ENCODE assay signal across 8 cellular contexts in the genomic region with DNA sequence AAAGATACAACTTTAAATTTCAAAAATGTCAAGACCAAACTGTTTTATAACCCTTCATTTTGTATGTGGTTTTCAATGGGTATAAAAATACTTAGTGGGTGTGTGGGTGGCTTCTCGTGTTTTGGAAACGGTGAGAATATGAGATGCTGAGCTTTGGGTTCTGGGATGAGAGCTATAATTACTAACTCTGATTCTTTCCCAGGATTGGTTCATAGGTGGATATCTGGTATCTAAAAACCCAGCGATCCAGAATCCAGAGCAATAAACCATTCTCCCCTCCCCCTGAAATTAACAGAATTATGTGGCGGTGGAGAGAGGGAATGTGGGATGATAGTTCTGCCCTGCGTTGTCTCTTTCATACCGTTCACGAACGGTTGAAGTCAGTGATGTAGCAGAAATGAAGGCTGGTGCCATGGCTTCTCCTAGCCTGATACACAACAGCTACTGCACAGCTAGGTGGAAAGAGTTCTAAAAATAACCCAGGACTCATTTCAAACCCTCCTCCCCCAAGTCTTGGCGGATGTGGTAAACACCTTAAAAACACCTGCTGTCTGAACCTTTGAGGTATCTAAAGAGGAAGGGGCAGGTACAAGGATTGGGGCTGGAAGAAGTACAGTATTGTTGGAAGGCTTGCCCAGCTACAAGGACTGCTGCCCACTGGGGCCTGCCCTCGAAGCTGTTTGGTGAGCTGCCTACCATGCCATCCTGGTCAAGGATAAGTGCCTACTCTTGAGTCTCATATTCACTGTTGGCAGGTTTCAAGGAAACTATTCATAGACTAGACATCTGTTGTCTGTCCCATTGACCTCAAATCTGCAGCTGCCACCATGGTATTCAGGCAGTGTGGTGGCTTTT. TPM values are rescaled to one million over a fixed set of nuclear protein-coding genes. Genes with fewer than 3 reads are reported as not detected.
DNase-seq lines count a peak whose midpoint lies in the region; ATAC-seq, FAIRE-seq and TF ChIP-seq lines count a peak whose summit lies in the region.

No MANE protein-coding gene starts in this region.

- DNase-seq in GM19240 (ENCODE audit: insufficient read length, low spot score) = peak; percentile 30
- DNase-seq in central memory CD4-positive, alpha-beta T cell = peak; percentile 81
- no peak for DNase-seq in stimulated activated naive B cell treated with anti-CD40 and anti-IgM and Interleukin-4, amounts not matched to agents 10 μg/mL and 1 μg/mL and 100 μg/mL, for 72 hours
- no peak for DNase-seq in PC-9
- DNase-seq in kidney = no peak
- no peak for DNase-seq in occipital lobe (lab: John Stamatoyannopoulos, UW)

- H3K79me2 ChIP-seq in SU-DHL-6 (ENCODE audit: insufficient read depth, low read length) (no peaks in the 10 kb centered on the region), PC-9 (ENCODE audit: low read depth) (no peaks in the 10 kb centered on the region)

- H3K27me3 ChIP-seq in SU-DHL-6 (ENCODE audit: low read length) (no peaks in the 10 kb centered on the region), PC-9 (ENCODE audit: insufficient read depth, low read depth) (no peaks in the 10 kb centered on the region)

- H2AFZ ChIP-seq in SU-DHL-6 (ENCODE audit: low read depth, low read length, severe bottlenecking) = no peak overlapping the region
- no peak overlapping the region for H2AFZ ChIP-seq in PC-9

- H3K9ac ChIP-seq in SU-DHL-6 (ENCODE audit: low read length) (peak overlapping the region; percentile 22), kidney (ENCODE audit: low read length in 2 of 2) (no peak overlapping the region)

- FAIRE-seq in kidney (lab: Jason Lieb, UNC) = no peak

- H3K36me3 ChIP-seq in SU-DHL-6 (ENCODE audit: low read length) = no peaks in the 10 kb centered on the region
- H3K36me3 ChIP-seq in PC-9 (ENCODE audit: low read depth) = no peaks in the 10 kb centered on the region
- H3K36me3 ChIP-seq in kidney (ENCODE audit: control insufficient read depth in 1 of 2, insufficient read depth in 2 of 2, low read length in 2 of 2) = peaks cover 14% of the 10 kb centered on the region in 2 donors

- peaks cover 43 to 47% of the 10 kb centered on the region in 2 donors for H3K36me3 Mint-ChIP-seq in stimulated activated naive B cell treated with anti-CD40 and anti-IgM and Interleukin-4, amounts not matched to agents 10 μg/mL and 1 μg/mL and 100 μg/mL, for 72 hours

- H4K20me1 ChIP-seq in SU-DHL-6 (ENCODE audit: low read depth, low read length) (no peaks in the 10 kb centered on the region), PC-9 (ENCODE audit: insufficient read depth) (no peaks in the 10 kb centered on the region)

- H3K4me2 ChIP-seq in SU-DHL-6 (ENCODE audit: low read depth, low read length, poor library complexity, severe bottlenecking) = peak overlapping the region; percentile 63
- H3K4me2 ChIP-seq in PC-9 = no peak overlapping the region

- H3K4me3 Mint-ChIP-seq in stimulated activated naive B cell treated with anti-CD40 and anti-IgM and Interleukin-4, amounts not matched to agents 10 μg/mL and 1 μg/mL and 100 μg/mL, for 72 hours = no peak overlapping the region

- H3K9me3 ChIP-seq in SU-DHL-6 (ENCODE audit: insufficient read depth, low read length) (no peaks in the 10 kb centered on the region), PC-9 (ENCODE audit: insufficient read depth, low read depth) (no peaks in the 10 kb centered on the region), kidney (ENCODE audit: control insufficient read depth in 1 of 2, low read length in 2 of 2) (no peaks in the 10 kb centered on the region)

- TF ChIP-seq CTCF in SU-DHL-6 (IDR thresholded peaks at IDR 0.05; ENCODE audit: insufficient read depth, low read length, poor library complexity, severe bottlenecking) = no peak
- no peak for TF ChIP-seq CTCF in PC-9 (conservative IDR thresholded peaks at IDR 0.05)
- no peak for TF ChIP-seq CTCF in kidney (IDR thresholded peaks at IDR 0.05; ENCODE audit: borderline replicate concordance, extremely low read depth, insufficient read depth)

- ATAC-seq in HG03103 (IDR thresholded peaks at IDR 0.05; ENCODE audit: low read depth, unreplicated experiment) = peak; percentile 85
- peak; percentile 41 to 77 for ATAC-seq in stimulated activated naive B cell treated with anti-CD40 and anti-IgM and Interleukin-4, amounts not matched to agents 10 μg/mL and 1 μg/mL and 100 μg/mL, for 72 hours (replicated peaks)

- H3K27me3 Mint-ChIP-seq in stimulated activated naive B cell treated with anti-CD40 and anti-IgM and Interleukin-4, amounts not matched to agents 10 μg/mL and 1 μg/mL and 100 μg/mL, for 72 hours = no peaks in the 10 kb centered on the region

- H3K27ac Mint-ChIP-seq in stimulated activated naive B cell treated with anti-CD40 and anti-IgM and Interleukin-4, amounts not matched to agents 10 μg/mL and 1 μg/mL and 100 μg/mL, for 72 hours = no peak overlapping the region

- CTCF ChIA-PET in PC-9 (lab: Charles Lee) = no interaction called here

- intact Hi-C loops in PC-9 (cut with micrococcal nuclease; ENCODE audit: unreplicated experiment) = no loop called here
- intact Hi-C loops in kidney (cut with DNase I) = no loop called here

- H3K4me3 ChIP-seq in SU-DHL-6 (ENCODE audit: insufficient read depth, low read length, poor library complexity, severe bottlenecking) = peak overlapping the region; percentile 29
- H3K4me3 ChIP-seq in PC-9 = no peak overlapping the region
- no peak overlapping the region for H3K4me3 ChIP-seq in kidney (ENCODE audit: low read length in 2 of 2)

- no peaks in the 10 kb centered on the region for H3K9me2 ChIP-seq in SU-DHL-6 (replicated peaks; ENCODE audit: insufficient read depth, low read length)
- no peaks in the 10 kb centered on the region for H3K9me2 ChIP-seq in PC-9 (ENCODE audit: insufficient read depth)

- peaks cover 4 to 7% of the 10 kb centered on the region in 2 donors for H3K9me3 Mint-ChIP-seq in stimulated activated naive B cell treated with anti-CD40 and anti-IgM and Interleukin-4, amounts not matched to agents 10 μg/mL and 1 μg/mL and 100 μg/mL, for 72 hours

- H3K27ac ChIP-seq in SU-DHL-6 (ENCODE audit: low read depth, low read length) = peak overlapping the region; percentile 68
- no peak overlapping the region for H3K27ac ChIP-seq in PC-9
- peak overlapping the region in 1 of 2 donors; percentile 5 for H3K27ac ChIP-seq in kidney (ENCODE audit: low read depth in 2 of 2, low read length in 2 of 2)

- H3K4me1 ChIP-seq in PC-9 (replicated peaks; ENCODE audit: insufficient read depth) = no peaks in the 10 kb centered on the region
- peaks cover 4% of the 10 kb centered on the region in 2 donors for H3K4me1 ChIP-seq in kidney (ENCODE audit: control insufficient read depth in 1 of 2, insufficient read depth in 1 of 2, low read depth in 1 of 2, low read length in 2 of 2)

- BruUV-seq in PC-9 (replicated peaks; lab: Mats Ljungman, UMichigan) = no TSS peak

- POLR2A ChIA-PET in PC-9 (lab: Charles Lee; ENCODE audit: unreplicated experiment) = interaction anchor here (0.7 kb wide), 1 partner anchor 22 kb away, joined by 12 read pairs; no protein-coding TSS in a partner anchor

- H3F3A ChIP-seq in SU-DHL-6 (ENCODE audit: insufficient read depth) = no peaks in the 10 kb centered on the region
- H3F3A ChIP-seq in PC-9 (ENCODE audit: insufficient read depth, low read depth) = no peaks in the 10 kb centered on the region

- peaks cover 12 to 14% of the 10 kb centered on the region in 2 donors for H3K4me1 Mint-ChIP-seq in stimulated activated naive B cell treated with anti-CD40 and anti-IgM and Interleukin-4, amounts not matched to agents 10 μg/mL and 1 μg/mL and 100 μg/mL, for 72 hours

RNA-seq across cellular contexts. Expression of a gene that starts 44.5 kb away (rescaled TPM):
- total RNA-seq in PC-9 (2021) = 38.8 and 48.1 TPM in 2 replicates
- 118 TPM for total RNA-seq in kidney
- 38.0 TPM for polyA plus RNA-seq in kidney (ENCODE audit: insufficient read depth, low read depth, low replicate concordance)
- total RNA-seq in occipital lobe = 244 TPM

Comparison
In these comparisons a context has a peak if more than half of its experiments do, and no peak if none do; other contexts are left out.
1. DNase-seq: peak in GM19240 (single experiment) and central memory CD4-positive, alpha-beta T cell (single experiment); none in stimulated activated naive B cell treated with anti-CD40 and anti-IgM and Interleukin-4, amounts not matched to agents 10 μg/mL and 1 μg/mL and 100 μg/mL, for 72 hours (single experiment), PC-9 (0 of 2), kidney (single experiment) and occipital lobe (single experiment).